ENCODE assay signal across 14 cellular contexts in genomic region chr1:232613752-232614381, GRCh38. TPM values are rescaled to one million over a fixed set of nuclear protein-coding genes. Genes with fewer than 3 reads are reported as not detected.
A peak's percentile ranks its signal among the peaks of the same experiment; 100 is the strongest.
DNase-seq lines count a peak whose midpoint lies in the region; ATAC-seq and TF ChIP-seq lines count a peak whose summit lies in the region.
"Had no signal": no experiment of that assay in that cellular context is flagged by ENCODE, and none has a peak within 500 bp of the region (broad histone marks: within the 10 kb centered on the region; RNA-seq: fewer than 3 reads in every experiment).

No MANE protein-coding gene starts in this region.

- peak in 1 of 2 experiments; percentile 16 for DNase-seq in Caco-2
- DNase-seq in NCI-H1417 (lab: John Stamatoyannopoulos, UW), result peak in 2 of 3 experiments; percentile 47 to 82
- peak; percentile 70 to 93 for DNase-seq in cardiac fibroblast (ENCODE audit: low read depth in 2 of 2)
- no peak for DNase-seq in neural crest cell (ENCODE audit: low read depth, low spot score)
- no peak for DNase-seq in HCEC 1CT
- DNase-seq: DND-41; effector CD4-positive, alpha-beta T cell; NCI-H526; stimulated activated naive B cell treated with anti-CD40 and anti-IgM and Interleukin-4, amounts not matched to agents 10 μg/mL and 1 μg/mL and 100 μg/mL, for 72 hours; T1000 had no signal

- no peak overlapping the region for H3K4me3 ChIP-seq in Caco-2 (ENCODE audit: low read depth, low read length)
- no peak overlapping the region for H3K4me3 ChIP-seq in cardiac fibroblast (replicated peaks in 1 of 2; ENCODE audit: low read depth in 2 of 2, low read length in 2 of 2)
- H3K4me3 ChIP-seq: skin epidermis had no signal

- intact Hi-C loops in Caco-2 (cut with micrococcal nuclease; ENCODE audit: unreplicated experiment), result loop anchor here (5.0 kb wide), 1 partner anchor 57 kb away; no protein-coding TSS in a partner anchor

- TF ChIP-seq CTCF in Caco-2 (IDR thresholded peaks at IDR 0.05; ENCODE audit: insufficient read depth in 1 of 2, low read depth in 1 of 2, low read length in 1 of 2, severe bottlenecking in 1 of 2, unreplicated experiment in 1 of 2) (no peak), cardiac fibroblast (IDR thresholded peaks at IDR 0.05; ENCODE audit: low read depth, low read length) (no peak), neural crest cell (conservative IDR thresholded peaks at IDR 0.05) (no peak)

- H3K36me3 Mint-ChIP-seq in Caco-2 (ENCODE audit: insufficient read depth, unreplicated experiment), result no peaks in the 10 kb centered on the region
- H3K36me3 Mint-ChIP-seq in neural crest cell (ENCODE audit: low read depth), result no peaks in the 10 kb centered on the region
- H3K36me3 Mint-ChIP-seq: stimulated activated naive B cell treated with anti-CD40 and anti-IgM and Interleukin-4, amounts not matched to agents 10 μg/mL and 1 μg/mL and 100 μg/mL, for 72 hours had no signal

- no peaks in the 10 kb centered on the region for H3K36me3 ChIP-seq in Caco-2 (ENCODE audit: control insufficient read depth, insufficient read depth, low read length)

- no TSS peak for BruUV-seq in Caco-2 (replicated peaks; lab: Mats Ljungman, UMichigan)

- H3K4me3 Mint-ChIP-seq in Caco-2 (ENCODE audit: unreplicated experiment) (no peak overlapping the region), neural crest cell (peak overlapping the region; percentile 32)
- H3K4me3 Mint-ChIP-seq: stimulated activated naive B cell treated with anti-CD40 and anti-IgM and Interleukin-4, amounts not matched to agents 10 μg/mL and 1 μg/mL and 100 μg/mL, for 72 hours had no signal

- no peaks in the 10 kb centered on the region for H3K27me3 ChIP-seq in Caco-2 (replicated peaks; ENCODE audit: control insufficient read depth, insufficient read depth, low read length)

- H3K4me1 ChIP-seq in Caco-2, result peaks cover 14% of the 10 kb centered on the region; the same call in 1 of the 2 replicates

- H3K9me3 Mint-ChIP-seq in Caco-2 (ENCODE audit: unreplicated experiment) (no peaks in the 10 kb centered on the region), neural crest cell (no peaks in the 10 kb centered on the region)
- H3K9me3 Mint-ChIP-seq: stimulated activated naive B cell treated with anti-CD40 and anti-IgM and Interleukin-4, amounts not matched to agents 10 μg/mL and 1 μg/mL and 100 μg/mL, for 72 hours had no signal

- no peaks in the 10 kb centered on the region for H3K27me3 Mint-ChIP-seq in Caco-2 (ENCODE audit: insufficient read depth, unreplicated experiment)
- no peaks in the 10 kb centered on the region for H3K27me3 Mint-ChIP-seq in neural crest cell (ENCODE audit: low read depth)

- POLR2A ChIA-PET in Caco-2 (lab: Charles Lee), result interaction anchor here (0.5 kb wide), 1 partner anchor 57 kb away, joined by 4 read pairs; no protein-coding TSS in a partner anchor

- CTCF ChIA-PET in Caco-2 (lab: Charles Lee), result no interaction called here

- H3K9me3 ChIP-seq in Caco-2, result no peaks in the 10 kb centered on the region

- H3K27ac Mint-ChIP-seq in Caco-2 (ENCODE audit: unreplicated experiment) (peak overlapping the region; percentile 6), neural crest cell (ENCODE audit: unreplicated experiment) (peak overlapping the region; percentile 23)
- H3K27ac Mint-ChIP-seq: stimulated activated naive B cell treated with anti-CD40 and anti-IgM and Interleukin-4, amounts not matched to agents 10 μg/mL and 1 μg/mL and 100 μg/mL, for 72 hours had no signal

- ATAC-seq in HG03196 (IDR thresholded peaks at IDR 0.05; ENCODE audit: unreplicated experiment), result no peak
- no peak for ATAC-seq in GM21515 (IDR thresholded peaks at IDR 0.05; ENCODE audit: unreplicated experiment)
- ATAC-seq in HG03095 (IDR thresholded peaks at IDR 0.05; ENCODE audit: unreplicated experiment), result no peak
- ATAC-seq: stimulated activated naive B cell treated with anti-CD40 and anti-IgM and Interleukin-4, amounts not matched to agents 10 μg/mL and 1 μg/mL and 100 μg/mL, for 72 hours had no signal

- H3K4me1 Mint-ChIP-seq in Caco-2 (ENCODE audit: low read depth, unreplicated experiment) (peaks cover 21% of the 10 kb centered on the region), neural crest cell (peaks cover 64% of the 10 kb centered on the region)
- H3K4me1 Mint-ChIP-seq: stimulated activated naive B cell treated with anti-CD40 and anti-IgM and Interleukin-4, amounts not matched to agents 10 μg/mL and 1 μg/mL and 100 μg/mL, for 72 hours had no signal

RNA-seq across cellular contexts. Expression of gene SIPA1L2, which starts 16.1 kb away (rescaled TPM):
- total RNA-seq in Caco-2 (2022) (13.2 and 18.6 TPM in 2 replicates), neural crest cell (34.5 and 38.7 TPM in 2 replicates)

Comparison
In these comparisons a context has a peak if more than half of its experiments do, and no peak if none do; other contexts are left out.
1. DNase-seq: peak in NCI-H1417 (2 of 3) and cardiac fibroblast (2 of 2); none in neural crest cell (single experiment) and HCEC 1CT (single experiment).